Comparison of ENCODE assay signal across 1 cellular context in the genomic region with DNA sequence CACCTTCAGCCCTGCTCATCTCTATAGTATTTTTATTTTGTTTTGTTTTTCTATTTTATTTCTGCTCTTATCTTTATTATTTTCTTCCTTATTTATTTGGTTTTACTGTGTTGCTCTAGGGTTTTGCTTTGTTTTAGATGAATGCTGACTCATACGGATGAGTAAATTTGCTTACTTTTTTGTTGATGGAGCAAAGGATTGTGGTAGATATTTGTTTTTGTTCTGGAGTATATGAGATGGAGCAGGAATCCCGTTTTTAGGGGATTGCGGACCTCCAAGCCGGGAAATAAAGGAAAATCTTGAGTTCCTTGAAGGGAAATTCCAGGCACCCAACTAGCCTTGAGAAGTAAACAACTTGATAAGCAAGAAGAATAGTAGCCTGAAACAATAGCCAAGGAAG.
TF ChIP-seq lines count a peak whose summit lies in the region.

No MANE protein-coding gene starts in this region.

TF ChIP-seq in IMR-90, 13 proteins besides CTCF, POLR2A, EP300 and RAD21:
- 0 out of 2 replicates have a peak, but pooled peaks have one; percentile 45 for TF ChIP-seq MAFK (IDR thresholded peaks at IDR 0.05; ENCODE audit: low read depth, low read length)
- no peak for TF ChIP-seq RCOR1 (IDR thresholded peaks at IDR 0.05; ENCODE audit: insufficient replicate concordance, low read length)
- no peak for TF ChIP-seq CHD1 (IDR thresholded peaks at IDR 0.05; ENCODE audit: low read depth, low read length)
